1 cellular context compared by ENCODE assay signal in the genomic region with DNA sequence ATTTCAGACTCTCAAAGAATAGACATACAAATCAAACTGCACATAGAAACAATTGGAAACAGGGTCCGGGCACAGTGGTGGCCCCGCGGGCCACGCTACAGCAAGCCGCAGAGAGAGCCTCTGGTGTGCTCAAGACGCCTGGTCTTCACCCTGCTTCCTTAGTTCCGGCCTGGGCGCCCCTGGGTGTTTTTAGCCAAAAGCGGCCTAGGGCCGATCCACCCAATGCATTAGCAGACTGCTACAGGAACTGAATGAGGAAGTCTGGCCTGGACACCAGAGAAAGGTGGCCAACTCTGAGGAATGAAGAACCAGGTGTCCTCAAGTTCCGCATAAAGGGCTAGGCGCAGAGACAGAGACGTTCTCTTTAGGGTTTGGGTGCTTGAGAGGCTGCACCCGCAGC.
TF ChIP-seq lines count a peak whose summit lies in the region.

No MANE protein-coding gene starts in this region.

TF ChIP-seq in IMR-90, 13 proteins besides CTCF, POLR2A, EP300 and RAD21 (continued from another document):
- TF ChIP-seq, protein P1, sequence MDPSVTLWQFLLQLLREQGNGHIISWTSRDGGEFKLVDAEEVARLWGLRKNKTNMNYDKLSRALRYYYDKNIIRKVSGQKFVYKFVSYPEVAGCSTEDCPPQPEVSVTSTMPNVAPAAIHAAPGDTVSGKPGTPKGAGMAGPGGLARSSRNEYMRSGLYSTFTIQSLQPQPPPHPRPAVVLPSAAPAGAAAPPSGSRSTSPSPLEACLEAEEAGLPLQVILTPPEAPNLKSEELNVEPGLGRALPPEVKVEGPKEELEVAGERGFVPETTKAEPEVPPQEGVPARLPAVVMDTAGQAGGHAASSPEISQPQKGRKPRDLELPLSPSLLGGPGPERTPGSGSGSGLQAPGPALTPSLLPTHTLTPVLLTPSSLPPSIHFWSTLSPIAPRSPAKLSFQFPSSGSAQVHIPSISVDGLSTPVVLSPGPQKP (IDR thresholded peaks at IDR 0.05; ENCODE audit: borderline replicate concordance, low read depth, low read length): no peak
- TF ChIP-seq RCOR1 (IDR thresholded peaks at IDR 0.05; ENCODE audit: insufficient replicate concordance, low read length) (no peak), NFE2L2 (IDR thresholded peaks at IDR 0.05; ENCODE audit: low read depth, low read length) (no peak), SMC3 (IDR thresholded peaks at IDR 0.05; ENCODE audit: low read depth, low read length) (no peak)
